Comparison of ENCODE assay signal across 13 cellular contexts in genomic region chr16:84086996-84087395, GRCh38. TPM values are rescaled to one million over a fixed set of nuclear protein-coding genes. Genes with fewer than 3 reads are reported as not detected.
"Had no signal": no experiment of that assay in that cellular context is flagged by ENCODE, and none has a peak within 500 bp of the region (broad histone marks: within the 10 kb centered on the region; RNA-seq: fewer than 3 reads in every experiment).

No MANE protein-coding gene starts in this region.

- H3K4me1 ChIP-seq: breast epithelium had no signal

- ATAC-seq: activated CD4-positive, CD25-positive, alpha-beta regulatory T cell treated with anti-CD3 and anti-CD28 coated beads, Interleukin-2, amount 50 U/mL, for 24 hours; activated naive CD8-positive, alpha-beta T cell treated with anti-CD3 and anti-CD28 coated beads, Interleukin-2, amount 50 U/mL, for 24 hours; sciatic nerve; upper lobe of right lung had no signal

- DNase-seq: activated CD4-positive, alpha-beta T cell treated with anti-CD3 and anti-CD28 coated beads, Interleukin-2, amount 50 U/mL, for 1 hour; activated naive CD4-positive, alpha-beta T cell; activated naive CD8-positive, alpha-beta T cell treated with anti-CD3 and anti-CD28 coated beads, Interleukin-2, amount 50 U/mL, for 24 hours; kidney; stomach; upper lobe of right lung had no signal

- H3K4me3 ChIP-seq: ascending aorta, breast epithelium, prostate gland, stomach, thoracic aorta, upper lobe of right lung had no signal

- H3K27ac ChIP-seq: ascending aorta, breast epithelium, thoracic aorta, upper lobe of right lung had no signal

- H3K9me3 ChIP-seq: ascending aorta, breast epithelium, prostate gland, stomach, thoracic aorta, upper lobe of right lung had no signal

- H3K27me3 ChIP-seq: ascending aorta, breast epithelium, stomach, upper lobe of right lung had no signal

RNA-seq across cellular contexts. Expression of gene SLC38A8, which starts 44.4 kb away (rescaled TPM):
- polyA plus RNA-seq: neural cell had no signal
